ENCODE assay signal across 21 cellular contexts in the genomic region with DNA sequence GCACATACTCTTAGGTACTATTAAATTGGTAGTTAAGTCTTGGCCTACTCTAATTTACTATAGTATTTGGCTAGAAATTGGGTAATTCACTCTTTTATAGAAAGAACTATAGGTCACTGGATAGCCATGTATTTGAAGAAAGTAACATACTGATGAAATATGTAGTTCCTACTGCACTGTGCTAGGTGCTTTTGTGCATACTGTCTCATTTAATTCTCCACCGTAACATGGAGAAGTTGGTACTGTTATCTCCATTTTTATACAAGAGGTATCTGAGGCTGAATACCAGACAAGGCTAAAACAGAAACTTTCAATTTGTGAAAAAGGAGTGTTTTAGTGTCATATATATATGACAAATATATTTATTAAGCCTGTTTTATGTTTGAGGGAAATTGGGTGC. TPM values are rescaled to one million over a fixed set of nuclear protein-coding genes. Genes with fewer than 3 reads are reported as not detected.
DNase-seq lines count a peak whose midpoint lies in the region; ATAC-seq and TF ChIP-seq lines count a peak whose summit lies in the region.
"Had no signal": no experiment of that assay in that cellular context is flagged by ENCODE, and none has a peak within 500 bp of the region (broad histone marks: within the 10 kb centered on the region; RNA-seq: fewer than 3 reads in every experiment).

No MANE protein-coding gene starts in this region.

- H3K9me3 Mint-ChIP-seq in Calu3 (ENCODE audit: low read depth, unreplicated experiment) = no peaks in the 10 kb centered on the region
- H3K9me3 Mint-ChIP-seq: activated T-cell treated with anti-CD3 and anti-CD28 coated beads, Interleukin-2, amount 50 U/mL, for 24 hours; T-helper 2 cell treated with Interferon-gamma antibody and Interleukin-4, amounts not matched to agents 5 μg/mL and 100 μg/mL, for 36 hours had no signal

- BruUV-seq in Calu3 (replicated peaks; lab: Mats Ljungman, UMichigan) = no TSS peak

- H3K4me3 ChIP-seq in SK-N-MC (no peak overlapping the region), rectal smooth muscle tissue (ENCODE audit: low read length) (no peak overlapping the region)
- H3K4me3 ChIP-seq: PC-9 had no signal

- H3K36me3 ChIP-seq in SK-N-MC (ENCODE audit: insufficient read depth, low read length) (peaks cover 5% of the 10 kb centered on the region; the same call in 1 of the 2 replicates), rectal smooth muscle tissue (ENCODE audit: control insufficient read depth, insufficient read depth, low read length) (no peaks in the 10 kb centered on the region)

- peak overlapping the region; percentile 57 for H3K4me3 Mint-ChIP-seq in Calu3 (ENCODE audit: low read depth, unreplicated experiment)
- H3K4me3 Mint-ChIP-seq: activated naive CD4-positive, alpha-beta T cell treated with anti-CD3 and anti-CD28 coated beads for 36 hours; activated T-cell treated with anti-CD3 and anti-CD28 coated beads, Interleukin-2, amount 50 U/mL, for 24 hours; CD4-positive, alpha-beta T cell; T-helper 2 cell treated with Interferon-gamma antibody and Interleukin-4, amounts not matched to agents 5 μg/mL and 100 μg/mL, for 36 hours had no signal

- peak overlapping the region; percentile 81 for H3K27ac Mint-ChIP-seq in Calu3 (ENCODE audit: unreplicated experiment)
- H3K27ac Mint-ChIP-seq: activated naive CD4-positive, alpha-beta T cell treated with anti-CD3 and anti-CD28 coated beads for 36 hours; CD4-positive, alpha-beta T cell; T-helper 2 cell treated with Interferon-gamma antibody and Interleukin-4, amounts not matched to agents 5 μg/mL and 100 μg/mL, for 36 hours had no signal

- intact Hi-C loops in Calu3 (cut with micrococcal nuclease; ENCODE audit: unreplicated experiment) = no loop called here

- H3K36me3 Mint-ChIP-seq in Calu3 (ENCODE audit: insufficient read depth, unreplicated experiment) = peaks cover 4% of the 10 kb centered on the region

- TF ChIP-seq CTCF in Calu3 (IDR thresholded peaks at IDR 0.05; ENCODE audit: unreplicated experiment) (no peak), foreskin keratinocyte (conservative IDR thresholded peaks at IDR 0.05) (no peak)

- CTCF ChIA-PET in Calu3 (lab: Charles Lee) = interaction anchor here (0.8 kb wide), 2 partner anchors 28 to 38 kb away, joined by 3 read pairs; no protein-coding TSS in a partner anchor

- ATAC-seq in foreskin keratinocyte = no peak
- ATAC-seq in HG02852 (IDR thresholded peaks at IDR 0.05; ENCODE audit: unreplicated experiment) = no peak
- ATAC-seq in HG02870 (IDR thresholded peaks at IDR 0.05; ENCODE audit: unreplicated experiment) = no peak
- ATAC-seq in GM18511 (IDR thresholded peaks at IDR 0.05; ENCODE audit: unreplicated experiment) = no peak
- no peak for ATAC-seq in HG03469 (IDR thresholded peaks at IDR 0.05; ENCODE audit: unreplicated experiment)

- H3K4me1 ChIP-seq in foreskin keratinocyte (peaks cover 37% of the 10 kb centered on the region), rectal smooth muscle tissue (ENCODE audit: control insufficient read depth, insufficient read depth, low read length) (peaks cover 33% of the 10 kb centered on the region)

- peak overlapping the region; percentile 91; the same call in 1 of the 2 replicates for H3K27ac ChIP-seq in SK-N-MC
- peak overlapping the region; percentile 90 for H3K27ac ChIP-seq in foreskin keratinocyte
- H3K27ac ChIP-seq in rectal smooth muscle tissue (ENCODE audit: low read depth, low read length) = peak overlapping the region; percentile 76
- H3K27ac ChIP-seq: PC-9 had no signal

- no peaks in the 10 kb centered on the region for H3K27me3 ChIP-seq in foreskin keratinocyte
- H3K27me3 ChIP-seq in rectal smooth muscle tissue (ENCODE audit: control insufficient read depth, insufficient read depth, low read length) = no peaks in the 10 kb centered on the region

- H3K9me3 ChIP-seq in SK-N-MC (ENCODE audit: low read depth, low read length) = no peaks in the 10 kb centered on the region; the same call in 1 of the 2 replicates

- peaks cover 73% of the 10 kb centered on the region for H3K4me1 Mint-ChIP-seq in Calu3 (ENCODE audit: low read depth, unreplicated experiment)

- H3K9ac ChIP-seq in SK-N-MC (ENCODE audit: insufficient read length) = no peak overlapping the region
- H3K9ac ChIP-seq in rectal smooth muscle tissue (ENCODE audit: low read length) = no peak overlapping the region

- DNase-seq in Calu3 (no peak), SK-N-MC (ENCODE audit: low read depth, low spot score) (no peak), foreskin keratinocyte (no peak)
- DNase-seq: activated naive CD4-positive, alpha-beta T cell treated with anti-CD3 and anti-CD28 coated beads for 36 hours; activated T-cell treated with anti-CD3 and anti-CD28 coated beads, Interleukin-2, amount 50 U/mL, for 24 hours; CD4-positive, alpha-beta T cell; effector CD8-positive, alpha-beta T cell; GOT3; head of caudate nucleus; NCI-H1092; NCI-H1930; NCI-H345; NCI-H82; stimulated activated naive CD4-positive, alpha-beta T cell had no signal

- no peaks in the 10 kb centered on the region for H3K27me3 Mint-ChIP-seq in Calu3 (ENCODE audit: unreplicated experiment)

RNA-seq across cellular contexts. Expression of gene AFDN, which starts 29.8 kb away (rescaled TPM):
- total RNA-seq in Calu3 (2022) = 226 and 237 TPM in 2 replicates
- 64.6 and 73.1 TPM in 2 replicates for total RNA-seq in foreskin keratinocyte
- polyA plus RNA-seq in foreskin keratinocyte = 7.6 and 10.1 TPM in 2 replicates
